Comparison of ENCODE assay signal across 8 cellular contexts in the genomic region with DNA sequence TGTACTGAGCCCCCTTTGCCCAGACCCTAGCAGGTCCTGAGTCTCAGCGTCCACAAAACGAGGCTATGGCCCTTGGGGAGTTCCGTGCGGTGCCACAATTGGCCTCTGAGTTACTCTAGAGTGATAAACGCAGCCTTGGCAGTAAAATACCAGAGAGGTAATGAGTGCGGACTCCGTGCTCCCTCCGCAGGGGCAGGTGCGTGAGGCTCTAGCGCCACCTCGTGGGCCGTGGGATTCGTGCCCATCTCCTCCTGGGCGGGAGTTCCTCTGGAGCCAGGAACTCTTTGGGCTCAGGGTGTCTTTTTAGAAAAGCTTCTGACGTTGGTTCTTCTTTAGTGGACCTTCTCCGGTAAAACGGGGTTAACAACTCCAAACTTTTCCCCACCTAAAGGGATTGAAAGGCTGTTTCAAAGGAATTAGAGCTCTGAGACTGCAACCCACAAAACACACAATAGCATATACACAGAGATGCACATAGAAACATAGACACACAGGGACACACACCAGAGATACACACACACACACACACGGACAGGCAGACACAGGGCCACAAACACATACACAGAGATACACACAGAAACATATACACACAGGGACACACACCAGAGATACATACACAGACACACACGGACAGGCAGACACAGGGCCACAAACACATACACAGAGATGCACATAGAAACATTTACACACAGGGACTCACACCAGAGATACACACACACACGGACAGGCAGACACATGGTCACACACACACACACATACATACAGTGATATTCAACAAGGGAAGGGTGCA.
DNase-seq lines count a peak whose midpoint lies in the region; ATAC-seq and TF ChIP-seq lines count a peak whose summit lies in the region.

No MANE protein-coding gene starts in this region.

- no peak overlapping the region for H3K18ac ChIP-seq in mesenchymal stem cell (ENCODE audit: low read depth in 1 of 2, low read length in 2 of 2)

- no peaks in the 10 kb centered on the region for H3K9me3 ChIP-seq in mesenchymal stem cell (ENCODE audit: control insufficient read depth, low read length)

- H2BK120ac ChIP-seq in mesenchymal stem cell (ENCODE audit: low read depth, low read length) = no peak overlapping the region

- ATAC-seq in HG03354 (IDR thresholded peaks at IDR 0.05; ENCODE audit: poor library complexity, severe bottlenecking, unreplicated experiment) (peak; percentile 78), GM18502 (IDR thresholded peaks at IDR 0.05; ENCODE audit: poor library complexity, unreplicated experiment) (no peak)
- peak; percentile 79 for ATAC-seq in activated CD8-positive, alpha-beta T cell treated with anti-CD3 and anti-CD28 coated beads for 36 hours

- peaks cover 10% of the 10 kb centered on the region for H3K27me3 Mint-ChIP-seq in activated CD8-positive, alpha-beta T cell treated with anti-CD3 and anti-CD28 coated beads for 36 hours

- DNase-seq in GM03348 (ENCODE audit: low spot score) (peak; percentile 93), NCI-H774 (lab: John Stamatoyannopoulos, UW) (peak; percentile 69), mesenchymal stem cell (peak; percentile 64)
- DNase-seq in activated CD8-positive, alpha-beta T cell treated with anti-CD3 and anti-CD28 coated beads for 36 hours = peak; percentile 77
- DNase-seq in effector CD8-positive, alpha-beta T cell (lab: John Stamatoyannopoulos, UW) = peak; percentile 38
- peak; percentile 19 to 24 for DNase-seq in stimulated activated CD8-positive, alpha-beta memory T cell treated with anti-CD3 and anti-CD28 coated beads, Interleukin-2, amount 100 ng/mL, for 1 hour (ENCODE audit: low read depth in 2 of 2)

- H2BK15ac ChIP-seq in mesenchymal stem cell (ENCODE audit: low read depth, poor library complexity, severe bottlenecking) = no peak overlapping the region

- no peak overlapping the region for H4K91ac ChIP-seq in mesenchymal stem cell (ENCODE audit: low read length)

- H3K36me3 ChIP-seq in mesenchymal stem cell (ENCODE audit: control insufficient read depth in 1 of 2, insufficient read depth in 2 of 2, low read depth in 1 of 2, low read length in 2 of 2) = peaks cover 0 to 3% of the 10 kb centered on the region in 2 experiments

- H3K4me3 ChIP-seq in mesenchymal stem cell (ENCODE audit: insufficient read depth in 1 of 2, low read depth in 1 of 2, low read length in 2 of 2) = no peak overlapping the region

- peaks cover 0 to 21% of the 10 kb centered on the region in 2 experiments for H3K27me3 ChIP-seq in mesenchymal stem cell (ENCODE audit: control insufficient read depth in 1 of 2, insufficient read depth in 1 of 2, low read length in 2 of 2)

- POLR2A ChIA-PET in activated CD8-positive, alpha-beta T cell treated with anti-CD3 and anti-CD28 coated beads for 36 hours (lab: Charles Lee) = no interaction called here

- peaks cover 4% of the 10 kb centered on the region for H3K4me1 Mint-ChIP-seq in activated CD8-positive, alpha-beta T cell treated with anti-CD3 and anti-CD28 coated beads for 36 hours (ENCODE audit: low read depth)

- CTCF ChIA-PET in activated CD8-positive, alpha-beta T cell treated with anti-CD3 and anti-CD28 coated beads for 36 hours (lab: Charles Lee) = interaction anchor here (0.6 to 6.8 kb wide), 33 partner anchors 9 to 655 kb away, joined by 3 to 55 read pairs (median 4); no protein-coding TSS in a partner anchor

- H4K8ac ChIP-seq in mesenchymal stem cell (ENCODE audit: low read length) = no peak overlapping the region

- peak overlapping the region; percentile 63 for H3K9ac ChIP-seq in mesenchymal stem cell (ENCODE audit: low read length)

- peak overlapping the region; percentile 43 for H3K27ac ChIP-seq in mesenchymal stem cell (ENCODE audit: low read length, poor library complexity, severe bottlenecking)

- peak overlapping the region; percentile 69 for H2BK5ac ChIP-seq in mesenchymal stem cell (ENCODE audit: low read depth, low read length, poor library complexity, severe bottlenecking)

- H3K79me1 ChIP-seq in mesenchymal stem cell (replicated peaks; ENCODE audit: low read length, poor library complexity, severe bottlenecking) = peaks cover 3% of the 10 kb centered on the region

- H3K4ac ChIP-seq in mesenchymal stem cell (ENCODE audit: low read depth in 1 of 2, low read length in 2 of 2) = no peak overlapping the region

- peak overlapping the region; percentile 36 for H2AK5ac ChIP-seq in mesenchymal stem cell (ENCODE audit: low read length, severe bottlenecking)

- peak; percentile 96 for TF ChIP-seq CTCF in activated CD8-positive, alpha-beta T cell treated with anti-CD3 and anti-CD28 coated beads for 36 hours (IDR thresholded peaks at IDR 0.05)

- H3K4me2 ChIP-seq in mesenchymal stem cell (ENCODE audit: low read length, poor library complexity, severe bottlenecking) = no peak overlapping the region

- H3K14ac ChIP-seq in mesenchymal stem cell (ENCODE audit: low read length in 2 of 2) = no peak overlapping the region

- WGBS in mesenchymal stem cell = 7% methylated on average over 18 of the region's 20 CpGs

- intact Hi-C loops in activated CD8-positive, alpha-beta T cell treated with anti-CD3 and anti-CD28 coated beads for 36 hours (cut with micrococcal nuclease) = loop anchor here (2.0 kb wide), 1 partner anchor 197 kb away; no protein-coding TSS in a partner anchor

- H2BK12ac ChIP-seq in mesenchymal stem cell (ENCODE audit: low read length in 2 of 2) = no peak overlapping the region

- H3K4me3 Mint-ChIP-seq in activated CD8-positive, alpha-beta T cell treated with anti-CD3 and anti-CD28 coated beads for 36 hours = no peak overlapping the region

- H3K4me1 ChIP-seq in mesenchymal stem cell (ENCODE audit: control insufficient read depth, insufficient read depth, low read depth, low read length) = peaks cover 24% of the 10 kb centered on the region

- no peaks in the 10 kb centered on the region for H3K36me3 Mint-ChIP-seq in activated CD8-positive, alpha-beta T cell treated with anti-CD3 and anti-CD28 coated beads for 36 hours (ENCODE audit: low read depth)

- H2AFZ ChIP-seq in mesenchymal stem cell (ENCODE audit: low read depth, low read length) = no peak overlapping the region

- H3K9me3 Mint-ChIP-seq in activated CD8-positive, alpha-beta T cell treated with anti-CD3 and anti-CD28 coated beads for 36 hours = no peaks in the 10 kb centered on the region

- no peak overlapping the region for H3K27ac Mint-ChIP-seq in activated CD8-positive, alpha-beta T cell treated with anti-CD3 and anti-CD28 coated beads for 36 hours

- H3K23ac ChIP-seq in mesenchymal stem cell (ENCODE audit: low read length in 2 of 2) = peak overlapping the region in 1 of 2 experiments; percentile 5

Comparison
In these comparisons a context has a peak if more than half of its experiments do, and no peak if none do; other contexts are left out.
1. DNase-seq: peak in every context shown above with its lines; median percentile 93 in GM03348; 77 in activated CD8-positive, alpha-beta T cell treated with anti-CD3 and anti-CD28 coated beads for 36 hours; 69 in NCI-H774; 64 in mesenchymal stem cell; 38 in effector CD8-positive, alpha-beta T cell; 22 in stimulated activated CD8-positive, alpha-beta memory T cell treated with anti-CD3 and anti-CD28 coated beads, Interleukin-2, amount 100 ng/mL, for 1 hour.